In the genomic region with DNA sequence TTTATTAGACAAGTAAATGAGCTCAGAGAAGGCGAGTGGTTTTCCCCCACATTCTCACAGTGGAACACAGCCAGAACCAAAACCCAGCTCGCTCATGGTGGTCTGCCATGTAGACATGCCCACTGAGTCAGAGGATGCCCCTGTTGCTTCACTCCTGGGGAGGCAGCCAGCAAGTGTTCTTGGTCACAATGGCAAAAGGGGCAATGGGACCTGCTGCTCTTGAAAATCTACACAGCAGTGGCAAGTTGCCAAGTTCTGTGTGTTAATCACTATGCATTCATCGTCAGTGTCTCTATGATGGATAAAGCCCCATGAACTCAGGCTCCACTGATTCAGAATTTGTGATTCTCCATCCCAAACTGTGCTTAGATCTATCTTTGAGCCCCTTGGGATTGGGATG, we compare ENCODE assay signal across 19 cellular contexts.
DNase-seq lines count a peak whose midpoint lies in the region; ATAC-seq and TF ChIP-seq lines count a peak whose summit lies in the region.
"Had no signal": no experiment of that assay in that cellular context is flagged by ENCODE, and none has a peak within 500 bp of the region (broad histone marks: within the 10 kb centered on the region; RNA-seq: fewer than 3 reads in every experiment).

No MANE protein-coding gene starts in this region.

- H3K27ac ChIP-seq in A673 (ENCODE audit: low read depth, low read length, poor library complexity, severe bottlenecking) = no peak overlapping the region
- H3K27ac ChIP-seq: BLaER1 treated with 17β-estradiol and CSF1 and Interleukin-3, amounts not matched to agents 10 nM and 100 nM; SJSA1 had no signal

- DNase-seq in A673 (ENCODE audit: low spot score) (peak; percentile 12), COR-L47 (lab: John Stamatoyannopoulos, UW) (peak; percentile 30), NCI-H446 treated with DMSO at 0.1 percent for 48 hours (lab: John Stamatoyannopoulos, UW) (peak; percentile 11), epithelial cell of esophagus (ENCODE audit: low read depth) (peak; percentile 46)
- DNase-seq in activated CD8-positive, alpha-beta memory T cell treated with anti-CD3 and anti-CD28 coated beads, Interleukin-2, amount 50 U/mL, for 48 hours = no peak
- DNase-seq: CD4-positive, alpha-beta memory T cell; Karpas-422; NCI-H1436; NCI-H187 treated with DMSO at 0.1 percent for 48 hours; NCI-H2171; NCI-H526 treated with DMSO at 0.1 percent for 48 hours; OCI-M1; T-helper 9 cell had no signal

- H3K27me3 ChIP-seq in A673 (replicated peaks; ENCODE audit: insufficient read depth, low read depth, low read length, poor library complexity) = peaks cover 8% of the 10 kb centered on the region
- H3K27me3 ChIP-seq: BLaER1 treated with 17β-estradiol and CSF1 and Interleukin-3, amounts not matched to agents 10 nM and 100 nM; SJSA1 had no signal

- no peaks in the 10 kb centered on the region for H3K9me3 ChIP-seq in A673 (ENCODE audit: low read depth, low read length, poor library complexity, severe bottlenecking)
- H3K9me3 ChIP-seq: BLaER1 treated with 17β-estradiol and CSF1 and Interleukin-3, amounts not matched to agents 10 nM and 100 nM; SJSA1 had no signal

- POLR2A ChIA-PET in A673 (lab: Charles Lee; ENCODE audit: low non-redundant PET) = no interaction called here

- H3K4me1 ChIP-seq in A673 (ENCODE audit: insufficient read depth, low read length, poor library complexity, severe bottlenecking) = no peaks in the 10 kb centered on the region
- H3K4me1 ChIP-seq: SJSA1 had no signal

- no peak for ATAC-seq in GM19397 (IDR thresholded peaks at IDR 0.05; ENCODE audit: unreplicated experiment)
- no peak for ATAC-seq in GM21786 (IDR thresholded peaks at IDR 0.05; ENCODE audit: unreplicated experiment)
- ATAC-seq: HCT116, Right ventricle myocardium inferior had no signal

- intact Hi-C loops in A673 (cut with micrococcal nuclease; ENCODE audit: unreplicated experiment) = loop anchor here (10.0 kb wide), 1 partner anchor 624 kb away; a partner anchor contains a TSS

- no peak for TF ChIP-seq CTCF in A673 (conservative IDR thresholded peaks at IDR 0.05; ENCODE audit: low read depth, low read length)
- TF ChIP-seq CTCF in epithelial cell of esophagus (IDR thresholded peaks at IDR 0.05; ENCODE audit: insufficient read depth, low read depth, low read length, missing control alignments) = no peak

- CTCF ChIA-PET in A673 (lab: Charles Lee) = no interaction called here

- H3K4me3 ChIP-seq in A673 (ENCODE audit: low read depth, low read length, poor library complexity, severe bottlenecking) (no peak overlapping the region), epithelial cell of esophagus (ENCODE audit: low read length) (no peak overlapping the region)
- H3K4me3 ChIP-seq: BLaER1 treated with 17β-estradiol and CSF1 and Interleukin-3, amounts not matched to agents 10 nM and 100 nM; SJSA1 had no signal

- no peaks in the 10 kb centered on the region for H3K36me3 ChIP-seq in A673 (ENCODE audit: insufficient read depth, low read length, poor library complexity, severe bottlenecking)
- H3K36me3 ChIP-seq: BLaER1 treated with 17β-estradiol and CSF1 and Interleukin-3, amounts not matched to agents 10 nM and 100 nM; SJSA1 had no signal

- BruUV-seq in A673 (replicated peaks; lab: Mats Ljungman, UMichigan) = no TSS peak
